In genomic region chr6:160792711-160793110, GRCh38 we compare ENCODE assay signal across 18 cellular contexts.
DNase-seq lines count a peak whose midpoint lies in the region; ATAC-seq and TF ChIP-seq lines count a peak whose summit lies in the region.
"Had no signal": no experiment of that assay in that cellular context is flagged by ENCODE, and none has a peak within 500 bp of the region (broad histone marks: within the 10 kb centered on the region; RNA-seq: fewer than 3 reads in every experiment).

No MANE protein-coding gene starts in this region.

- peak; percentile 14 for DNase-seq in GM23338 (ENCODE audit: low spot score)
- peak; percentile 80 for DNase-seq in NCI-H82 treated with DMSO at 0.1 percent for 48 hours (lab: John Stamatoyannopoulos, UW; ENCODE audit: unreplicated experiment)
- DNase-seq in SJCRH30: peak; percentile 52 to 76
- DNase-seq in mesothelial cell of epicardium (ENCODE audit: low spot score in 2 of 2, unreplicated experiment in 2 of 2): no peak
- DNase-seq in mesenteric fat pad (ENCODE audit: low spot score): no peak
- no peak for DNase-seq in NCI-H1436 (lab: John Stamatoyannopoulos, UW)
- DNase-seq in NCI-H1930 (lab: John Stamatoyannopoulos, UW): no peak
- DNase-seq: CD8-positive, alpha-beta T cell; DMS79; H9; NCI-H1417 treated with DMSO at 0.1 percent for 48 hours; NCI-H2029; NCI-H526; NK-92 treated with Interleukin-12 subunit alpha and Interleukin-12 subunit beta, amount 100 ng/mL, for 24 hours; OCI-M1; T-helper 17 cell had no signal

- H3K9me3 ChIP-seq in SJCRH30 (replicated peaks): no peaks in the 10 kb centered on the region; the same call in 1 of the 2 replicates

- H3K27me3 Mint-ChIP-seq in GM23338 (ENCODE audit: insufficient read depth, low read depth, poor library complexity) (peaks cover 8% of the 10 kb centered on the region), mesothelial cell of epicardium (ENCODE audit: low read depth) (no peaks in the 10 kb centered on the region)

- H3K36me3 Mint-ChIP-seq in GM23338 (ENCODE audit: low read depth) (peaks cover 5% of the 10 kb centered on the region; the same call in 2 of the 3 replicates), mesothelial cell of epicardium (no peaks in the 10 kb centered on the region)
- H3K36me3 Mint-ChIP-seq: CD8-positive, alpha-beta T cell had no signal

- no peak overlapping the region for H3K4me3 Mint-ChIP-seq in GM23338
- no peak overlapping the region for H3K4me3 Mint-ChIP-seq in mesothelial cell of epicardium
- H3K4me3 Mint-ChIP-seq: CD8-positive, alpha-beta T cell; H9; T-helper 17 cell had no signal

- H3K4me1 ChIP-seq in GM23338 (ENCODE audit: insufficient read depth) (peaks cover 11% of the 10 kb centered on the region), SJCRH30 (peaks cover 4% of the 10 kb centered on the region; the same call in 1 of the 2 replicates)
- H3K4me1 ChIP-seq: BLaER1 had no signal

- H3K27ac Mint-ChIP-seq in GM23338 (no peak overlapping the region), mesothelial cell of epicardium (peak overlapping the region; percentile 34)
- H3K27ac Mint-ChIP-seq: CD8-positive, alpha-beta T cell; H9; T-helper 17 cell had no signal

- H3K4me1 Mint-ChIP-seq in GM23338 (peaks cover 26% of the 10 kb centered on the region), mesothelial cell of epicardium (peaks cover 11% of the 10 kb centered on the region)

- H3K4me2 ChIP-seq in GM23338: peak overlapping the region; percentile 24; the same call in 1 of the 2 replicates
- H3K4me2 ChIP-seq: BLaER1 had no signal

- no peaks in the 10 kb centered on the region for H3K79me2 ChIP-seq in GM23338 (replicated peaks; ENCODE audit: insufficient read depth)

- no peaks in the 10 kb centered on the region for H3F3A ChIP-seq in GM23338 (replicated peaks; ENCODE audit: low read depth)

- 0 out of 2 replicates have a peak, but pooled peaks cover 2% of the 10 kb centered on the region for H3K9me2 ChIP-seq in GM23338 (ENCODE audit: insufficient read depth)

- no peak overlapping the region for H3K27ac ChIP-seq in GM23338 (ENCODE audit: low read depth)
- H3K27ac ChIP-seq in SJCRH30: no peak overlapping the region
- H3K27ac ChIP-seq: BLaER1 had no signal

- H3K9me3 Mint-ChIP-seq in GM23338: peaks cover 13% of the 10 kb centered on the region; the same call in 2 of the 3 replicates
- H3K9me3 Mint-ChIP-seq in mesothelial cell of epicardium: peaks cover 17% of the 10 kb centered on the region

- TF ChIP-seq CTCF in GM23338 (conservative IDR thresholded peaks at IDR 0.05; ENCODE audit: low read depth in 2 of 2) (no peak), mesothelial cell of epicardium (IDR thresholded peaks at IDR 0.05; ENCODE audit: unreplicated experiment) (no peak)

- no peaks in the 10 kb centered on the region for H4K20me1 ChIP-seq in GM23338 (replicated peaks; ENCODE audit: insufficient read depth)
- H4K20me1 ChIP-seq: BLaER1 had no signal

- H3K27me3 ChIP-seq in GM23338 (ENCODE audit: insufficient read depth) (no peaks in the 10 kb centered on the region), SJCRH30 (no peaks in the 10 kb centered on the region)
- H3K27me3 ChIP-seq: BLaER1 had no signal

- H3K4me3 ChIP-seq in GM23338 (no peak overlapping the region), SJCRH30 (no peak overlapping the region)
- H3K4me3 ChIP-seq: BLaER1 had no signal

- no peaks in the 10 kb centered on the region for H3K36me3 ChIP-seq in GM23338 (ENCODE audit: insufficient read depth)
- no peaks in the 10 kb centered on the region for H3K36me3 ChIP-seq in SJCRH30
- H3K36me3 ChIP-seq: BLaER1 had no signal

- no peak for ATAC-seq in GM23338
- no peak for ATAC-seq in HG03521 (IDR thresholded peaks at IDR 0.05; ENCODE audit: unreplicated experiment)
- ATAC-seq: CD8-positive, alpha-beta T cell; T-helper 17 cell had no signal

- H2AFZ ChIP-seq in GM23338: 0 out of 2 replicates have a peak overlapping the region, but pooled peaks have one; percentile 79

TF ChIP-seq in GM23338, 12 proteins besides CTCF, POLR2A, EP300 and RAD21 (continues in another document):
- TF ChIP-seq CREB1 (CRISPR knock-in tag; IDR thresholded peaks at IDR 0.05; ENCODE audit: low read depth): no peak
- TF ChIP-seq EZH2 (IDR thresholded peaks at IDR 0.05; ENCODE audit: low read depth, unreplicated experiment): no peak
- no peak for TF ChIP-seq ZNF114 (CRISPR knock-in tag; IDR thresholded peaks at IDR 0.05)
- TF ChIP-seq STAT1 (IDR thresholded peaks at IDR 0.05; ENCODE audit: unreplicated experiment): no peak
- no peak for TF ChIP-seq NANOG (IDR thresholded peaks at IDR 0.05; ENCODE audit: borderline replicate concordance)
- TF ChIP-seq EZH2phosphoT487 (IDR thresholded peaks at IDR 0.05; ENCODE audit: unreplicated experiment): no peak
- no peak for TF ChIP-seq POLR2AphosphoS5 (IDR thresholded peaks at IDR 0.05; ENCODE audit: low read depth)
- TF ChIP-seq REST (IDR thresholded peaks at IDR 0.05; ENCODE audit: unreplicated experiment): no peak
- no peak for TF ChIP-seq ZNF331 (CRISPR knock-in tag; IDR thresholded peaks at IDR 0.05; ENCODE audit: low read depth)
- TF ChIP-seq ETS1 (IDR thresholded peaks at IDR 0.05): no peak

Comparison
In these comparisons a context has a peak if more than half of its experiments do, and no peak if none do; other contexts are left out.
1. DNase-seq: peak in GM23338 (single experiment), NCI-H82 treated with DMSO at 0.1 percent for 48 hours (single experiment) and SJCRH30 (2 of 2); none in mesothelial cell of epicardium (0 of 2), mesenteric fat pad (single experiment), NCI-H1436 (single experiment) and NCI-H1930 (0 of 2).